Comparison of ENCODE assay signal across 1 cellular context in the genomic region with DNA sequence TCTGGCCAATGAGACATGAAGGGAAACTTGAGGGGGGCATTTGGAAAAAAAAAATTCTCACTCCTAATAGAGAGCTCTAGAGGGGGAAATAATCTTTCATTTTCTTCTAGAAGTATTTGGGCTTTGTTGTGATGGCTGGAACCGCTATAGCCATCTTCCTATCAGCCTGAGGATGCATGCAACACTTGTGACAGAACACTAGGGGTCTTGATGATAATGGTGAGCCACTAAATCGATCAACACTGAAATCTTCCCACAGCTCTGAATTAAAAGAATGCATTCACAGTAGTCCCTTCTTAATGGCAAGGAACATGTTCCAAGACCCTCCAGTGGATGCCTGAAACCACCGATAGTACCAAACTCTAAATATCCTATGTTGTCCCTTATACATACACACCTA.
TF ChIP-seq lines count a peak whose summit lies in the region.

No MANE protein-coding gene starts in this region.

TF ChIP-seq in GM23338, 12 proteins besides CTCF, POLR2A, EP300 and RAD21 (continued from another document):
- TF ChIP-seq ZNF114 (CRISPR knock-in tag; IDR thresholded peaks at IDR 0.05) (no peak), NANOG (IDR thresholded peaks at IDR 0.05; ENCODE audit: borderline replicate concordance) (no peak), ZNF331 (CRISPR knock-in tag; IDR thresholded peaks at IDR 0.05; ENCODE audit: low read depth) (no peak)
